ENCODE assay signal across 8 cellular contexts in the genomic region with DNA sequence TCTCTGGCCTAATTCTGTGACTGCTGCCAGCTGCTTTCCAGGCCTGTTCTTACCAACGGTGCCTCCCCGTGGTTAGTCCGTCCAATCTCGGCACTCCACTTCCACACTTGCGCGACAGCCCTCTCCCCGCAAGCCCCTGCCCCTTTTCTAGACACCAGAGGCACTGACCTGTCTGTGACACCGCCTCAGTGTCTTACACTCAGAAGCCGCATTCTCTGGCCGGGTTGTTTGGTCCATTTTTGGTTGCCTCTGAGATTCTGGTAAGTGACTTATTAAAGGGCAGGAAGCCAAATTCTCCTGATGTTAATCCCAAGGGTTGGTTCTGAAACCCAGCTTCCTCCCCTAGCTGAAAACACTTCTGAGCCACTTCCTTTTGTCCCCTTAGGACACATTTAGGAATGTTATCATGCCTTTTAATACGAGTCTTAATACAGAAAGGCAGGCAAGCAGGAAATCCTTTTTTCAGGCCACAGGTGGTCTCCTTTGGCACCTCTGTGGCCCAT. TPM values are rescaled to one million over a fixed set of nuclear protein-coding genes. Genes with fewer than 3 reads are reported as not detected.
DNase-seq lines count a peak whose midpoint lies in the region; ATAC-seq, FAIRE-seq and TF ChIP-seq lines count a peak whose summit lies in the region.

No MANE protein-coding gene starts in this region.

- peaks cover 6 to 11% (median 10%) of the 10 kb centered on the region in 3 donors for H3K27me3 Mint-ChIP-seq in immature natural killer cell (ENCODE audit: low read depth in 3 of 3)

- POLR2A ChIA-PET in K562 (lab: Yijun Ruan, JAX) = interaction anchor here (0.6 to 1.2 kb wide), 4 partner anchors 10 to 175 kb away, joined by 3 to 5 read pairs (median 4); no protein-coding TSS in a partner anchor

- H3K9me3 ChIP-seq in K562 (replicated peaks; ENCODE audit: control insufficient read depth, insufficient read depth, low read depth, low read length) (no peaks in the 10 kb centered on the region), skeletal muscle tissue (ENCODE audit: control insufficient read depth in 3 of 3, low read length in 3 of 3) (no peaks in the 10 kb centered on the region)

- no peaks in the 10 kb centered on the region for H4K20me1 ChIP-seq in K562 (replicated peaks; ENCODE audit: control insufficient read depth, insufficient read depth, low read length)

- no peaks in the 10 kb centered on the region for H3K79me2 ChIP-seq in K562 (ENCODE audit: control insufficient read depth, insufficient read depth, low read length)

- H3K27me3 ChIP-seq in K562 (ENCODE audit: control insufficient read depth in 2 of 2, insufficient read depth in 2 of 2, low read length in 2 of 2) (no peaks in the 10 kb centered on the region; a peak in 2 of 5 replicates), skeletal muscle tissue (ENCODE audit: control insufficient read depth in 3 of 3, insufficient read depth in 3 of 3, low read length in 3 of 3) (no peaks in the 10 kb centered on the region)

- H3K27ac ChIP-seq in K562 (ENCODE audit: extremely low read depth, low read depth, low read length) (no peak overlapping the region), skeletal muscle tissue (ENCODE audit: low read depth, low read length) (peak overlapping the region; percentile 94)

- peaks cover under 1 to 4% (median 2%) of the 10 kb centered on the region in 3 donors for H3K36me3 Mint-ChIP-seq in immature natural killer cell

- DNase-seq in RKO (ENCODE audit: low spot score) (peak; percentile 16), K562 (ENCODE audit: extremely low read depth in 1 of 4, low spot score in 3 of 4) (peak in 1 of 4 experiments; percentile 20), immature natural killer cell (peak; percentile 30 to 44 (median 40)), LoVo (ENCODE audit: low spot score) (no peak), activated gamma-delta T cell treated with Interleukin-2 at 50 U/mL for 16 hours (no peak)

- H3K4me1 ChIP-seq in K562 (replicated peaks in 1 of 2; ENCODE audit: control insufficient read depth in 2 of 2, insufficient read depth in 2 of 2, low read length in 2 of 2) (peaks cover 7 to 16% of the 10 kb centered on the region in 2 experiments; a peak in 4 of 5 replicates), skeletal muscle tissue (ENCODE audit: control insufficient read depth in 3 of 3, insufficient read depth in 3 of 3, low read length in 3 of 3) (peaks cover 29 to 35% (median 33%) of the 10 kb centered on the region in 3 donors)

- peak overlapping the region; percentile 83 to 98 (median 96) for H3K27ac Mint-ChIP-seq in immature natural killer cell

- in situ Hi-C loops in K562 (cut with MboI) = loop anchor here (10.0 to 25.0 kb wide), 2 partner anchors 449 to 1317 kb away; partner anchors contain the start of genes CHD9 and CHD9NB

- CTCF ChIA-PET in K562 (lab: Yijun Ruan, JAX; ENCODE audit: low intra/inter-chr PET ratio) = no interaction called here

- no peaks in the 10 kb centered on the region for H3K9me3 Mint-ChIP-seq in immature natural killer cell

- no peak for TF ChIP-seq EP300 in K562 (IDR thresholded peaks at IDR 0.05; ENCODE audit: low read length)

- H3K4me3 ChIP-seq in K562 (peak overlapping the region; percentile 52; the same call in 1 of the 2 replicates), skeletal muscle tissue (ENCODE audit: low read length in 3 of 3) (peak overlapping the region; percentile 77 to 89 (median 81))

- H3K4me3 Mint-ChIP-seq in immature natural killer cell = peak overlapping the region; percentile 89 to 96 (median 93)

- H3K36me3 ChIP-seq in K562 (ENCODE audit: control insufficient read depth, insufficient read depth, low read length) = no peaks in the 10 kb centered on the region
- H3K36me3 ChIP-seq in skeletal muscle tissue (ENCODE audit: control insufficient read depth in 3 of 3, insufficient read depth in 3 of 3, low read length in 3 of 3) = peaks cover 0 to 1% (median 0%) of the 10 kb centered on the region in 3 donors

- H2AFZ ChIP-seq in K562 (ENCODE audit: low read depth, low read length) = no peak overlapping the region; the same call in 1 of the 2 replicates

- H3K9ac ChIP-seq in K562 (ENCODE audit: insufficient read depth in 1 of 2, low read depth in 2 of 2, low read length in 2 of 2) = peak overlapping the region; percentile 16 to 80; a peak in 3 of 4 replicates
- peak overlapping the region; percentile 81 to 90 (median 88) for H3K9ac ChIP-seq in skeletal muscle tissue (ENCODE audit: low read depth in 1 of 3, low read length in 3 of 3)

- peak overlapping the region; percentile 84 for H3K4me2 ChIP-seq in K562 (ENCODE audit: insufficient read depth, low read length)

- peaks cover 46 to 54% of the 10 kb centered on the region in 2 donors for H3K4me1 Mint-ChIP-seq in immature natural killer cell

- intact Hi-C loops in K562 (cut with micrococcal nuclease) = loop anchor here (5.0 to 10.0 kb wide), 2 partner anchors 77 to 369 kb away; no protein-coding TSS in a partner anchor

- WGBS in K562 (ENCODE audit: insufficient coverage, low coverage, missing lambda C conversion rate) = 44% methylated on average over 8 of the region's 11 CpGs

- ATAC-seq in K562 = no peak
- no peak for ATAC-seq in HG03280 (IDR thresholded peaks at IDR 0.05; ENCODE audit: unreplicated experiment)

- no peak for TF ChIP-seq POLR2A in K562 (conservative IDR thresholded peaks at IDR 0.05)

- TF ChIP-seq CTCF in GM12873 (IDR thresholded peaks at IDR 0.05; ENCODE audit: insufficient read depth, low read depth, low read length, missing control alignments) = peak; percentile 18
- no peak for TF ChIP-seq CTCF in K562 (IDR thresholded peaks at IDR 0.05 in 2 of 3, conservative IDR thresholded peaks at IDR 0.05 in 1 of 3; ENCODE audit: insufficient read depth in 2 of 3, low read depth in 1 of 3, low read length in 3 of 3)

- no peak for FAIRE-seq in K562 (lab: Jason Lieb, UNC)

- BruUV-seq in K562 (replicated peaks; lab: Mats Ljungman, UMichigan) = TSS peak; percentile 75

- TF ChIP-seq RAD21 in K562 (CRISPR knock-in tag; conservative IDR thresholded peaks at IDR 0.05 in 1 of 2, IDR thresholded peaks at IDR 0.05 in 1 of 2) = no peak

- H3K9me1 ChIP-seq in K562 (ENCODE audit: control insufficient read depth, insufficient read depth, low read length) = no peaks in the 10 kb centered on the region

TF ChIP-seq in K562, 482 proteins besides CTCF, POLR2A, EP300 and RAD21 (continues in another document):
- TF ChIP-seq HMG20B (CRISPR knock-in tag; IDR thresholded peaks at IDR 0.05) (no peak), RBM22 (IDR thresholded peaks at IDR 0.05; ENCODE audit: low read depth, low read length, poor library complexity, severe bottlenecking) (no peak), SNRNP70 (optimal IDR thresholded peaks at IDR 0.05; ENCODE audit: low read depth, low read length) (no peak), MYBL2 (IDR thresholded peaks at IDR 0.05; ENCODE audit: low read depth) (no peak), MYBL2 (CRISPR knock-in tag; IDR thresholded peaks at IDR 0.05; ENCODE audit: borderline replicate concordance) (no peak), ZBTB8A (IDR thresholded peaks at IDR 0.05; ENCODE audit: partially characterized antibody) (no peak), EGR1 (conservative IDR thresholded peaks at IDR 0.05) (no peak), GTF2E2 (tag; IDR thresholded peaks at IDR 0.05) (no peak), HLTF (IDR thresholded peaks at IDR 0.05) (no peak)
- TF ChIP-seq, protein P1, sequence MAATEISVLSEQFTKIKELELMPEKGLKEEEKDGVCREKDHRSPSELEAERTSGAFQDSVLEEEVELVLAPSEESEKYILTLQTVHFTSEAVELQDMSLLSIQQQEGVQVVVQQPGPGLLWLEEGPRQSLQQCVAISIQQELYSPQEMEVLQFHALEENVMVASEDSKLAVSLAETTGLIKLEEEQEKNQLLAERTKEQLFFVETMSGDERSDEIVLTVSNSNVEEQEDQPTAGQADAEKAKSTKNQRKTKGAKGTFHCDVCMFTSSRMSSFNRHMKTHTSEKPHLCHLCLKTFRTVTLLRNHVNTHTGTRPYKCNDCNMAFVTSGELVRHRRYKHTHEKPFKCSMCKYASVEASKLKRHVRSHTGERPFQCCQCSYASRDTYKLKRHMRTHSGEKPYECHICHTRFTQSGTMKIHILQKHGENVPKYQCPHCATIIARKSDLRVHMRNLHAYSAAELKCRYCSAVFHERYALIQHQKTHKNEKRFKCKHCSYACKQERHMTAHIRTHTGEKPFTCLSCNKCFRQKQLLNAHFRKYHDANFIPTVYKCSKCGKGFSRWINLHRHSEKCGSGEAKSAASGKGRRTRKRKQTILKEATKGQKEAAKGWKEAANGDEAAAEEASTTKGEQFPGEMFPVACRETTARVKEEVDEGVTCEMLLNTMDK (IDR thresholded peaks at IDR 0.05; ENCODE audit: borderline replicate concordance, insufficient read depth, low read depth, low read length, poor library complexity, severe bottlenecking) = no peak

RNA-seq across cellular contexts. Expression of gene AKTIP, which starts 1.2 kb away (rescaled TPM):
- total RNA-seq in K562 (2011; cell fraction: chromatin; rRNA removed; ENCODE audit: low replicate concordance) = 19.7 and 21.6 TPM in 2 replicates
- 11.4 and 13.8 TPM in 2 replicates for total RNA-seq in K562 (2011; cell fraction: nucleolus; rRNA removed)
- total RNA-seq in K562 (2011; cell fraction: nucleoplasm; rRNA removed) = 17.3 and 19.6 TPM in 2 replicates
- total RNA-seq in K562 (2014; rRNA removed) (3.0 and 4.3 TPM in 2 replicates), K562 (2014; rRNA removed; fragmentation: Illumina TruSeq; extraction: Trizol) (4.7 and 7.0 TPM in 2 replicates), K562 (2015; rRNA removed; fragmentation: Illumina TruSeq; extraction: Trizol) (3.4 and 4.3 TPM in 2 replicates), K562 (2021) (4.4 and 4.8 TPM in 2 replicates), skeletal muscle tissue (38.6 TPM)
- polyA plus RNA-seq in K562 (2011; rRNA removed) (10.7 and 11.4 TPM in 2 replicates), K562 (2014; fragmentation: Illumina TruSeq; extraction: Trizol) (5.3 and 6.4 TPM in 2 replicates), K562 (2014; fragmentation: Nextera tagmentation; extraction: Ambion mirVana) (1 to 10 TPM; 4.1 to 6.0 TPM), K562 (2014; rRNA removed) (3.2 and 6.6 TPM in 2 replicates), immature natural killer cell (10 to 100 TPM; 23.3 to 32.0 (median 30.9) TPM)
- 2.7 and 7.8 TPM in 2 replicates for polyA plus RNA-seq in K562 (2011; cell fraction: cytosol; rRNA removed)
- 11.6 and 21.6 TPM in 2 replicates for polyA plus RNA-seq in K562 (2011; cell fraction: nucleus; rRNA removed)
- 4.4 and 6.9 TPM in 2 replicates for polyA plus RNA-seq in K562 (2012)
- 8.6 and 11.5 TPM in 2 replicates for polyA minus RNA-seq in K562 (2011; rRNA and poly(A)+ RNA removed)
- 2.6 and 4.7 TPM in 2 replicates for polyA minus RNA-seq in K562 (2011; cell fraction: cytosol; rRNA and poly(A)+ RNA removed)
- 5.0 and 8.0 TPM in 2 replicates for polyA minus RNA-seq in K562 (2011; cell fraction: nucleus; rRNA and poly(A)+ RNA removed)

Comparison
In these comparisons a context has a peak if more than half of its experiments do, and no peak if none do; other contexts are left out.
1. DNase-seq: peak in RKO (single experiment) and immature natural killer cell (3 of 3); none in LoVo (single experiment) and activated gamma-delta T cell treated with Interleukin-2 at 50 U/mL for 16 hours (single experiment).